In genomic region chr13:36750946-36751345, GRCh38 we compare ENCODE assay signal across 5 cellular contexts.
"Had no signal": no experiment of that assay in that cellular context is flagged by ENCODE, and none has a peak within 500 bp of the region (broad histone marks: within the 10 kb centered on the region; RNA-seq: fewer than 3 reads in every experiment).

No MANE protein-coding gene starts in this region.

- H3K27ac ChIP-seq: HL-60 had no signal

- DNase-seq: IMR-90, KBM-7, KG1 had no signal

- H3K4me3 ChIP-seq: K562 had no signal
